Comparison of ENCODE assay signal across 1 cellular context in the genomic region with DNA sequence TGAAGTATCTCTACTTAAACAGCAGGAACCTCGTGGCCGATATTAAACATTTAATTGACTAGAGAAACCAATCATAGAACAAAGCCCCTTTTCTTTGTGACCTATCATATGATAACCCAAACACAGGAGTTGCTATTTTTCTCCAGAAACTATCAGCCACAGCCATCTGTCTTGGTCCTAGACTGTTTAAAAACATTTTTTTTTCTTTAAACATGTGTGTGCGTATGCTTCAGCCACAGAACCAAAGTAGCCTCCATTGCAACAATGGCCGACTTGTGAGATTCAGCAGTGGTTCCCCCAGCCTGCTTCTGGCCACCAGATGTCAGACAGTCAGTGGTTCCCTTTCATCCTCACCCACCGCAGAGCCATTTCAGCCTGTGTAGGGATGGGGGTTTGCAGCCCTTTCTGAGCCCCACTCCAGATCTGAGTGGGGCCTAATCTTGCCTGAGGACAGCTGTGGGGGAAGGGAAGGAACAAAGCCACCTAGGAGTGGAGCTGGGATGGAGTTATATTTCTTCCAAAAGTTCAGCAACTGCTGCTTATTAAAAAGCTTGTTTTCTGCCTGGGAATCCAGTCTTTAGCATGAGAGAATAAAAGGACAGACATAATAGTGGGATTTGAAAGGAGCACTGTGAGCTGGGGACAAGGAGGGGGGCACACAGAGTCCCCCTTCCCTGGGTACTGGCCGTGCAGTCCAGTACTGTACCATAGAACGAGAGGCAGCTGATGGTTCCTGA.
TF ChIP-seq lines count a peak whose summit lies in the region.

No MANE protein-coding gene starts in this region.

TF ChIP-seq in K562, 482 proteins besides CTCF, POLR2A, EP300 and RAD21 (continued from another document and continues in another):
- peak; percentile 92 for TF ChIP-seq ZNF395 (CRISPR knock-in tag; IDR thresholded peaks at IDR 0.05)
- no peak for TF ChIP-seq XRCC4 (IDR thresholded peaks at IDR 0.05; ENCODE audit: extremely low read depth, insufficient read depth, insufficient read length)
- TF ChIP-seq, protein P1, sequence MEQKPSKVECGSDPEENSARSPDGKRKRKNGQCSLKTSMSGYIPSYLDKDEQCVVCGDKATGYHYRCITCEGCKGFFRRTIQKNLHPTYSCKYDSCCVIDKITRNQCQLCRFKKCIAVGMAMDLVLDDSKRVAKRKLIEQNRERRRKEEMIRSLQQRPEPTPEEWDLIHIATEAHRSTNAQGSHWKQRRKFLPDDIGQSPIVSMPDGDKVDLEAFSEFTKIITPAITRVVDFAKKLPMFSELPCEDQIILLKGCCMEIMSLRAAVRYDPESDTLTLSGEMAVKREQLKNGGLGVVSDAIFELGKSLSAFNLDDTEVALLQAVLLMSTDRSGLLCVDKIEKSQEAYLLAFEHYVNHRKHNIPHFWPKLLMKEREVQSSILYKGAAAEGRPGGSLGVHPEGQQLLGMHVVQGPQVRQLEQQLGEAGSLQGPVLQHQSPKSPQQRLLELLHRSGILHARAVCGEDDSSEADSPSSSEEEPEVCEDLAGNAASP (IDR thresholded peaks at IDR 0.05): no peak
- TF ChIP-seq NR4A1 (CRISPR knock-in tag; IDR thresholded peaks at IDR 0.05): no peak
- peak; percentile 98 for TF ChIP-seq NR4A1 (tag; IDR thresholded peaks at IDR 0.05)
- TF ChIP-seq CTBP1 (IDR thresholded peaks at IDR 0.05; ENCODE audit: borderline replicate concordance): no peak
- TF ChIP-seq MEIS2 (IDR thresholded peaks at IDR 0.05; ENCODE audit: partially characterized antibody): no peak
- TF ChIP-seq CHD2 (IDR thresholded peaks at IDR 0.05; ENCODE audit: low read depth, low read length): 0 out of 2 replicates have a peak, but pooled peaks have one; percentile 28
- no peak for TF ChIP-seq COPS2 (conservative IDR thresholded peaks at IDR 0.05)
- no peak for TF ChIP-seq MED1 (CRISPR knock-in tag; IDR thresholded peaks at IDR 0.05; ENCODE audit: borderline replicate concordance)
- TF ChIP-seq CC2D1A (IDR thresholded peaks at IDR 0.05): no peak
- 0 out of 4 replicates have a peak, but pooled peaks have one; percentile 43 to 62 for TF ChIP-seq TBL1XR1 (IDR thresholded peaks at IDR 0.05; ENCODE audit: low read length in 2 of 2)
- TF ChIP-seq, protein P2, sequence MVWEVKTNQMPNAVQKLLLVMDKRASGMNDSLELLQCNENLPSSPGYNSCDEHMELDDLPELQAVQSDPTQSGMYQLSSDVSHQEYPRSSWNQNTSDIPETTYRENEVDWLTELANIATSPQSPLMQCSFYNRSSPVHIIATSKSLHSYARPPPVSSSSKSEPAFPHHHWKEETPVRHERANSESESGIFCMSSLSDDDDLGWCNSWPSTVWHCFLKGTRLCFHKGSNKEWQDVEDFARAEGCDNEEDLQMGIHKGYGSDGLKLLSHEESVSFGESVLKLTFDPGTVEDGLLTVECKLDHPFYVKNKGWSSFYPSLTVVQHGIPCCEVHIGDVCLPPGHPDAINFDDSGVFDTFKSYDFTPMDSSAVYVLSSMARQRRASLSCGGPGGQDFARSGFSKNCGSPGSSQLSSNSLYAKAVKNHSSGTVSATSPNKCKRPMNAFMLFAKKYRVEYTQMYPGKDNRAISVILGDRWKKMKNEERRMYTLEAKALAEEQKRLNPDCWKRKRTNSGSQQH (CRISPR knock-in tag; IDR thresholded peaks at IDR 0.05): no peak
- TF ChIP-seq KLF13 (tag; IDR thresholded peaks at IDR 0.05; ENCODE audit: borderline replicate concordance, low read depth): peak; percentile 80
- 0 out of 2 replicates have a peak, but pooled peaks have one; percentile 16 for TF ChIP-seq ZNF398 (CRISPR knock-in tag; IDR thresholded peaks at IDR 0.05)
- no peak for TF ChIP-seq FOXA3 (CRISPR knock-in tag; conservative IDR thresholded peaks at IDR 0.05 in 1 of 2, IDR thresholded peaks at IDR 0.05 in 1 of 2)
- TF ChIP-seq ZNF668 (CRISPR knock-in tag; IDR thresholded peaks at IDR 0.05): peak; percentile 88
- no peak for TF ChIP-seq PRPF4 (IDR thresholded peaks at IDR 0.05; ENCODE audit: insufficient read depth, low read depth, low read length, poor library complexity, severe bottlenecking)
- no peak for TF ChIP-seq CBX2 (IDR thresholded peaks at IDR 0.05; ENCODE audit: insufficient read depth, low read length, poor library complexity, severe bottlenecking)
- TF ChIP-seq NCOR1 (IDR thresholded peaks at IDR 0.05): peak; percentile 42
- TF ChIP-seq CBFB (CRISPR knock-in tag; IDR thresholded peaks at IDR 0.05): no peak
- TF ChIP-seq SRF (CRISPR knock-in tag; IDR thresholded peaks at IDR 0.05): 0 out of 4 replicates have a peak, but pooled peaks of 1 of the 2 experiments have one; percentile 42
- TF ChIP-seq MTA1 (IDR thresholded peaks at IDR 0.05; ENCODE audit: borderline replicate concordance): 0 out of 2 replicates have a peak, but pooled peaks have one; percentile 5
- TF ChIP-seq, protein P3, sequence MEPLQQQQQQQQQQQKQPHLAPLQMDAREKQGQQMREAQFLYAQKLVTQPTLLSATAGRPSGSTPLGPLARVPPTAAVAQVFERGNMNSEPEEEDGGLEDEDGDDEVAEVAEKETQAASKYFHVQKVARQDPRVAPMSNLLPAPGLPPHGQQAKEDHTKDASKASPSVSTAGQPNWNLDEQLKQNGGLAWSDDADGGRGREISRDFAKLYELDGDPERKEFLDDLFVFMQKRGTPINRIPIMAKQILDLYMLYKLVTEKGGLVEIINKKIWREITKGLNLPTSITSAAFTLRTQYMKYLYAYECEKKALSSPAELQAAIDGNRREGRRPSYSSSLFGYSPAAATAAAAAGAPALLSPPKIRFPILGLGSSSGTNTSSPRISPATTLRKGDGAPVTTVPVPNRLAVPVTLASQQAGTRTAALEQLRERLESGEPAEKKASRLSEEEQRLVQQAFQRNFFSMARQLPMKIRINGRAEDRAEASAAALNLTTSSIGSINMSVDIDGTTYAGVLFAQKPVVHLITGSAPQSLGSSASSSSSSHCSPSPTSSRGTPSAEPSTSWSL (CRISPR knock-in tag; IDR thresholded peaks at IDR 0.05; ENCODE audit: borderline replicate concordance): peak; percentile 45; the same call in 1 of the 2 replicates
- TF ChIP-seq ZFP1 (CRISPR knock-in tag; IDR thresholded peaks at IDR 0.05): 0 out of 2 replicates have a peak, but pooled peaks have one; percentile 57
- TF ChIP-seq, protein P4, sequence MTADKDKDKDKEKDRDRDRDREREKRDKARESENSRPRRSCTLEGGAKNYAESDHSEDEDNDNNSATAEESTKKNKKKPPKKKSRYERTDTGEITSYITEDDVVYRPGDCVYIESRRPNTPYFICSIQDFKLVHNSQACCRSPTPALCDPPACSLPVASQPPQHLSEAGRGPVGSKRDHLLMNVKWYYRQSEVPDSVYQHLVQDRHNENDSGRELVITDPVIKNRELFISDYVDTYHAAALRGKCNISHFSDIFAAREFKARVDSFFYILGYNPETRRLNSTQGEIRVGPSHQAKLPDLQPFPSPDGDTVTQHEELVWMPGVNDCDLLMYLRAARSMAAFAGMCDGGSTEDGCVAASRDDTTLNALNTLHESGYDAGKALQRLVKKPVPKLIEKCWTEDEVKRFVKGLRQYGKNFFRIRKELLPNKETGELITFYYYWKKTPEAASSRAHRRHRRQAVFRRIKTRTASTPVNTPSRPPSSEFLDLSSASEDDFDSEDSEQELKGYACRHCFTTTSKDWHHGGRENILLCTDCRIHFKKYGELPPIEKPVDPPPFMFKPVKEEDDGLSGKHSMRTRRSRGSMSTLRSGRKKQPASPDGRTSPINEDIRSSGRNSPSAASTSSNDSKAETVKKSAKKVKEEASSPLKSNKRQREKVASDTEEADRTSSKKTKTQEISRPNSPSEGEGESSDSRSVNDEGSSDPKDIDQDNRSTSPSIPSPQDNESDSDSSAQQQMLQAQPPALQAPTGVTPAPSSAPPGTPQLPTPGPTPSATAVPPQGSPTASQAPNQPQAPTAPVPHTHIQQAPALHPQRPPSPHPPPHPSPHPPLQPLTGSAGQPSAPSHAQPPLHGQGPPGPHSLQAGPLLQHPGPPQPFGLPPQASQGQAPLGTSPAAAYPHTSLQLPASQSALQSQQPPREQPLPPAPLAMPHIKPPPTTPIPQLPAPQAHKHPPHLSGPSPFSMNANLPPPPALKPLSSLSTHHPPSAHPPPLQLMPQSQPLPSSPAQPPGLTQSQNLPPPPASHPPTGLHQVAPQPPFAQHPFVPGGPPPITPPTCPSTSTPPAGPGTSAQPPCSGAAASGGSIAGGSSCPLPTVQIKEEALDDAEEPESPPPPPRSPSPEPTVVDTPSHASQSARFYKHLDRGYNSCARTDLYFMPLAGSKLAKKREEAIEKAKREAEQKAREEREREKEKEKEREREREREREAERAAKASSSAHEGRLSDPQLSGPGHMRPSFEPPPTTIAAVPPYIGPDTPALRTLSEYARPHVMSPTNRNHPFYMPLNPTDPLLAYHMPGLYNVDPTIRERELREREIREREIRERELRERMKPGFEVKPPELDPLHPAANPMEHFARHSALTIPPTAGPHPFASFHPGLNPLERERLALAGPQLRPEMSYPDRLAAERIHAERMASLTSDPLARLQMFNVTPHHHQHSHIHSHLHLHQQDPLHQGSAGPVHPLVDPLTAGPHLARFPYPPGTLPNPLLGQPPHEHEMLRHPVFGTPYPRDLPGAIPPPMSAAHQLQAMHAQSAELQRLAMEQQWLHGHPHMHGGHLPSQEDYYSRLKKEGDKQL (CRISPR knock-in tag; IDR thresholded peaks at IDR 0.05; ENCODE audit: borderline replicate concordance): no peak
- TF ChIP-seq ZNF140 (CRISPR knock-in tag; IDR thresholded peaks at IDR 0.05): peak; percentile 66; the same call in 1 of the 2 replicates
- peak; percentile 93 for TF ChIP-seq HDAC8 (tag; IDR thresholded peaks at IDR 0.05)
- peak; percentile 74; the same call in 1 of the 2 replicates for TF ChIP-seq PYGO2 (tag; IDR thresholded peaks at IDR 0.05)
- no peak for TF ChIP-seq SP2 (IDR thresholded peaks at IDR 0.05; ENCODE audit: extremely low read depth, low read depth, low read length, poor library complexity, severe bottlenecking)
- TF ChIP-seq, protein P5, sequence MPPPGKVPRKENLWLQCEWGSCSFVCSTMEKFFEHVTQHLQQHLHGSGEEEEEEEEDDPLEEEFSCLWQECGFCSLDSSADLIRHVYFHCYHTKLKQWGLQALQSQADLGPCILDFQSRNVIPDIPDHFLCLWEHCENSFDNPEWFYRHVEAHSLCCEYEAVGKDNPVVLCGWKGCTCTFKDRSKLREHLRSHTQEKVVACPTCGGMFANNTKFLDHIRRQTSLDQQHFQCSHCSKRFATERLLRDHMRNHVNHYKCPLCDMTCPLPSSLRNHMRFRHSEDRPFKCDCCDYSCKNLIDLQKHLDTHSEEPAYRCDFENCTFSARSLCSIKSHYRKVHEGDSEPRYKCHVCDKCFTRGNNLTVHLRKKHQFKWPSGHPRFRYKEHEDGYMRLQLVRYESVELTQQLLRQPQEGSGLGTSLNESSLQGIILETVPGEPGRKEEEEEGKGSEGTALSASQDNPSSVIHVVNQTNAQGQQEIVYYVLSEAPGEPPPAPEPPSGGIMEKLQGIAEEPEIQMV (tag; conservative IDR thresholded peaks at IDR 0.05; ENCODE audit: low read depth): peak; percentile 59; the same call in 1 of the 2 replicates
- TF ChIP-seq GTF2F1 (IDR thresholded peaks at IDR 0.05; ENCODE audit: low read depth, low read length): no peak
- TF ChIP-seq, protein P6, sequence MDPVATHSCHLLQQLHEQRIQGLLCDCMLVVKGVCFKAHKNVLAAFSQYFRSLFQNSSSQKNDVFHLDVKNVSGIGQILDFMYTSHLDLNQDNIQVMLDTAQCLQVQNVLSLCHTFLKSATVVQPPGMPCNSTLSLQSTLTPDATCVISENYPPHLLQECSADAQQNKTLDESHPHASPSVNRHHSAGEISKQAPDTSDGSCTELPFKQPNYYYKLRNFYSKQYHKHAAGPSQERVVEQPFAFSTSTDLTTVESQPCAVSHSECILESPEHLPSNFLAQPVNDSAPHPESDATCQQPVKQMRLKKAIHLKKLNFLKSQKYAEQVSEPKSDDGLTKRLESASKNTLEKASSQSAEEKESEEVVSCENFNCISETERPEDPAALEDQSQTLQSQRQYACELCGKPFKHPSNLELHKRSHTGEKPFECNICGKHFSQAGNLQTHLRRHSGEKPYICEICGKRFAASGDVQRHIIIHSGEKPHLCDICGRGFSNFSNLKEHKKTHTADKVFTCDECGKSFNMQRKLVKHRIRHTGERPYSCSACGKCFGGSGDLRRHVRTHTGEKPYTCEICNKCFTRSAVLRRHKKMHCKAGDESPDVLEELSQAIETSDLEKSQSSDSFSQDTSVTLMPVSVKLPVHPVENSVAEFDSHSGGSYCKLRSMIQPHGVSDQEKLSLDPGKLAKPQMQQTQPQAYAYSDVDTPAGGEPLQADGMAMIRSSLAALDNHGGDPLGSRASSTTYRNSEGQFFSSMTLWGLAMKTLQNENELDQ (CRISPR knock-in tag; IDR thresholded peaks at IDR 0.05; ENCODE audit: borderline replicate concordance): no peak
- TF ChIP-seq SPI1 (IDR thresholded peaks at IDR 0.05; ENCODE audit: borderline replicate concordance, low read depth, low read length): no peak
- no peak for TF ChIP-seq SMARCC2 (IDR thresholded peaks at IDR 0.05; ENCODE audit: low read depth)
- TF ChIP-seq ZNF75A (CRISPR knock-in tag; IDR thresholded peaks at IDR 0.05): peak; percentile 49; the same call in 1 of the 2 replicates
- TF ChIP-seq HCFC1 (IDR thresholded peaks at IDR 0.05; ENCODE audit: low read depth, low read length): no peak; the same call in 1 of the 2 replicates
- TF ChIP-seq BRD9 (IDR thresholded peaks at IDR 0.05; ENCODE audit: low read depth, partially characterized antibody): no peak
- peak; percentile 95 for TF ChIP-seq DMBX1 (CRISPR knock-in tag; IDR thresholded peaks at IDR 0.05; ENCODE audit: borderline replicate concordance)
